ENCODE assay signal across 20 cellular contexts in genomic region chr6:113370508-113370907, GRCh38.
"Had no signal": no experiment of that assay in that cellular context is flagged by ENCODE, and none has a peak within 500 bp of the region (broad histone marks: within the 10 kb centered on the region; RNA-seq: fewer than 3 reads in every experiment).

No MANE protein-coding gene starts in this region.

- H3K27me3 ChIP-seq: colonic mucosa, foreskin keratinocyte, hepatocyte, right atrium auricular region, sigmoid colon had no signal

- H3K4me3 ChIP-seq: colonic mucosa, hepatocyte, lung, right atrium auricular region, sigmoid colon, skin epidermis had no signal

- H3K36me3 ChIP-seq: colonic mucosa, right atrium auricular region, sigmoid colon had no signal

- ATAC-seq: foreskin keratinocyte, left colon, left ventricle myocardium superior had no signal

- DNase-seq: colonic mucosa; dermis blood vessel endothelial cell; erythroblast; foreskin keratinocyte; head of caudate nucleus; left colon; left ventricle myocardium superior; mesenchymal stem cell; midbrain; naive B cell; nephron progenitor cell; sigmoid colon; stimulated activated CD4-positive, alpha-beta T cell treated with anti-CD3 and anti-CD28 coated beads, Interleukin-2, amount 100 ng/mL, for 48 hours; stimulated activated naive CD4-positive, alpha-beta T cell treated with Interleukin-2 at 50 U/mL for 16 hours had no signal

- H3K4me1 ChIP-seq: colonic mucosa, right atrium auricular region, sigmoid colon had no signal

- H3K27ac ChIP-seq: colonic mucosa, foreskin keratinocyte, hepatocyte, right atrium auricular region, sigmoid colon, skin epidermis had no signal

- FAIRE-seq: endothelial cell of umbilical vein, urothelium cell line had no signal

- H3K9me3 ChIP-seq: colonic mucosa, right atrium auricular region, sigmoid colon had no signal
